Comparison of ENCODE assay signal across 17 cellular contexts in the genomic region with DNA sequence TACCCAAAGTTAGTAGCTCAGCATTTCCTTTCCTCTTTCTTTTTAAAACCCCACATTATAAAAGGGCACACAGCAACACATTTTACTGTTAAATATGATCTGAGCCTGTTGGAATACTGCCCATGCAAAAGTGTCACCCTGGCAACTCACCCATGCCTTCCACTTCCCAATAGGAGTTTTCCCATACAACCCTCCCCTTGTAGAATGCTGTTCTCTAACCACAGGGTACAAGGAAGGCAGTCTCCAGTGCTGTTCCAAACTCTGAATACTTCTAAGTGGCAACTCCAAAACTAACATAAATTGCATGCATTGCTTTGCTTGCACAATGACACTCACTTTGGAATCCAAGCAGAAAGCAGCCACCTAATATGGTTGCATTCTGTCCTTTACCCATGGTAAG.
DNase-seq lines count a peak whose midpoint lies in the region; FAIRE-seq and TF ChIP-seq lines count a peak whose summit lies in the region.
"Had no signal": no experiment of that assay in that cellular context is flagged by ENCODE, and none has a peak within 500 bp of the region (broad histone marks: within the 10 kb centered on the region; RNA-seq: fewer than 3 reads in every experiment).

No MANE protein-coding gene starts in this region.

- TF ChIP-seq CTCF in VCaP (conservative IDR thresholded peaks at IDR 0.05), result no peak

- peak; percentile 71 for FAIRE-seq in urothelium cell line (lab: Jason Lieb, UNC)
- FAIRE-seq: D721Med, GM19239 had no signal

- H3K27ac ChIP-seq in VCaP, result peak overlapping the region; percentile 79
- H3K27ac ChIP-seq: GM23248 had no signal

- DNase-seq in NCI-H1048 (lab: John Stamatoyannopoulos, UW), result peak; percentile 7
- peak; percentile 20 for DNase-seq in myocyte (ENCODE audit: low read depth)
- no peak for DNase-seq in urothelium cell line (ENCODE audit: low spot score)
- no peak for DNase-seq in COLO829 (ENCODE audit: low spot score)
- DNase-seq in NCI-H1417 (lab: John Stamatoyannopoulos, UW), result no peak
- no peak for DNase-seq in foreskin melanocyte
- DNase-seq: ACHN; BE2C; C1 segment of cervical spinal cord; Caco-2; CD4-positive, CD25-positive, alpha-beta regulatory T cell; CD8-positive, alpha-beta memory T cell; GF-D8; GM23248 had no signal

Comparison
In these comparisons a context has a peak if more than half of its experiments do, and no peak if none do; other contexts are left out.
1. DNase-seq: peak in NCI-H1048 (single experiment) and myocyte (single experiment); none in urothelium cell line (single experiment), COLO829 (single experiment), NCI-H1417 (0 of 3) and foreskin melanocyte (single experiment).